ENCODE assay signal across 8 cellular contexts in the genomic region with DNA sequence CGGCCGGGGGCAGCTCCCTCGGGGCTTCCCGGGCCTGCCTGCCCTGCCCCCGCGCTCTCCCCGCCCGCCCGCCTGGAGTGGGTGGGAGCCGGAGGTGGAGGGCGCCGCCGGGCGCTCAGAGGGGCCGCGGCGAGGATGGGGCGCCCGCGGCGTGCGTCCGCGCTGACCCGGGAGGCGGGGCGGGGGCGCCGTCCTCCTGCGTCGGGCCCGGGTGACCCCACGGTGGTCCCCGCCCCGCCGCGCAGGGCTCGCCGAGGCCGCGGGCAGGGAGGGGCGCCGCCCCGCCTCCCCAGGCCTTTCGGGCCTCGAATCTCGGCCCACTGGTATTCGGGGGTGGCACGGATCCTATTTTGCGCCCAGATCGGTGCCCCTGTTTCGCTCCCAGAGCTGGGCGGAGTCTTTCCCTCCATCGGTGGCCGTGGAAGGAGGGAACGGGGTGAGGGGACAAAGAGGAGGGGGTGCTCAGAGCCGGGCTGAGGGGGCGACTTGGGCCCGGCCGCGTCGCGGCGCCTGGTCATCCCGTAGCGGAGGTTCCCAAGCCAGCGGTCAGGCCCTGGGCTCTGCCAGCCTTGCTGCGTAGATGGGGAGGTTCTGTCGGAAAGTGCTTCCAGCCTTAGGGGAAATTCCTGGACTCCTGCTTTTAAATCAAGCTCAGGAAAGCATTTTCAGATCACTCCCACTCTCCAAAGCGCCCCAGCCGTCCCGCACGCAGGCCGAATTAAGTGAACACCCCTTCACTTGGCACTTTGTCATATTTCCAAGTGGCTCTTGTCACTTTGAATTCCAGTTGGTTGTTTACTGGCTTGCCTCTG. TPM values are rescaled to one million over a fixed set of nuclear protein-coding genes. Genes with fewer than 3 reads are reported as not detected.
DNase-seq lines count a peak whose midpoint lies in the region; ATAC-seq and TF ChIP-seq lines count a peak whose summit lies in the region.

No MANE protein-coding gene starts in this region.

- no peak for TF ChIP-seq POLR2A in erythroblast (IDR thresholded peaks at IDR 0.05; ENCODE audit: low read length)

- H3K4me3 ChIP-seq in parathyroid adenoma (ENCODE audit: low read depth, low read length), result peak overlapping the region; percentile 65

- peaks cover 2% of the 10 kb centered on the region for H3K4me1 ChIP-seq in parathyroid adenoma

- peaks cover 2% of the 10 kb centered on the region for H3K79me2 ChIP-seq in parathyroid adenoma

- peak overlapping the region; percentile 95 for H2AFZ ChIP-seq in parathyroid adenoma

- peak overlapping the region; percentile 93 for H3K4me2 ChIP-seq in parathyroid adenoma (ENCODE audit: low read length)

- no peaks in the 10 kb centered on the region for H3K27me3 ChIP-seq in parathyroid adenoma (ENCODE audit: control insufficient read depth, insufficient read depth, low read length)

- TF ChIP-seq CTCF in parathyroid adenoma (IDR thresholded peaks at IDR 0.05), result no peak

- intact Hi-C loops in left cardiac atrium (cut with DNase I), result no loop called here

- peak overlapping the region; percentile 89 for H3K27ac ChIP-seq in parathyroid adenoma

- peak overlapping the region; percentile 53 for H3K9ac ChIP-seq in parathyroid adenoma

- H3K36me3 ChIP-seq in parathyroid adenoma (ENCODE audit: control insufficient read depth, insufficient read depth, low read length), result no peaks in the 10 kb centered on the region

- DNase-seq in activated CD8-positive, alpha-beta memory T cell treated with anti-CD3 and anti-CD28 coated beads for 4 hours (ENCODE audit: low read depth in 2 of 2), result peak; percentile 6 to 22
- no peak for DNase-seq in activated CD8-positive, alpha-beta memory T cell treated with anti-CD3 and anti-CD28 coated beads for 24 hours
- DNase-seq in HCEC 1CT (peak; percentile 13), NCI-H146 treated with DMSO at 0.1 percent for 48 hours (lab: John Stamatoyannopoulos, UW; ENCODE audit: unreplicated experiment) (peak; percentile 40), amniotic epithelial cell (ENCODE audit: low read depth) (peak; percentile 25), left cardiac atrium (peak; percentile 64), erythroblast (lab: John Stamatoyannopoulos, UW) (no peak)

- H3K9me3 ChIP-seq in parathyroid adenoma (ENCODE audit: control insufficient read depth, low read length), result no peaks in the 10 kb centered on the region

- peak; percentile 90 to 93 for ATAC-seq in left cardiac atrium

RNA-seq across cellular contexts. Expression of gene PATJ, which starts 0.5 kb away (rescaled TPM):
- total RNA-seq in left cardiac atrium, result 10 to 100 TPM; 32.9 to 58.6 TPM

RNA-seq across cellular contexts. Expression of gene TM2D1, which starts 17.9 kb away (rescaled TPM):
- 10 to 100 TPM; 34.0 to 40.3 TPM for total RNA-seq in left cardiac atrium

Comparison
In these comparisons a context has a peak if more than half of its experiments do, and no peak if none do; other contexts are left out.
1. DNase-seq: peak in activated CD8-positive, alpha-beta memory T cell treated with anti-CD3 and anti-CD28 coated beads for 4 hours (2 of 2), HCEC 1CT (single experiment), NCI-H146 treated with DMSO at 0.1 percent for 48 hours (single experiment), amniotic epithelial cell (single experiment) and left cardiac atrium (single experiment); none in activated CD8-positive, alpha-beta memory T cell treated with anti-CD3 and anti-CD28 coated beads for 24 hours (single experiment) and erythroblast (0 of 2).